ENCODE assay signal across 8 cellular contexts in the genomic region with DNA sequence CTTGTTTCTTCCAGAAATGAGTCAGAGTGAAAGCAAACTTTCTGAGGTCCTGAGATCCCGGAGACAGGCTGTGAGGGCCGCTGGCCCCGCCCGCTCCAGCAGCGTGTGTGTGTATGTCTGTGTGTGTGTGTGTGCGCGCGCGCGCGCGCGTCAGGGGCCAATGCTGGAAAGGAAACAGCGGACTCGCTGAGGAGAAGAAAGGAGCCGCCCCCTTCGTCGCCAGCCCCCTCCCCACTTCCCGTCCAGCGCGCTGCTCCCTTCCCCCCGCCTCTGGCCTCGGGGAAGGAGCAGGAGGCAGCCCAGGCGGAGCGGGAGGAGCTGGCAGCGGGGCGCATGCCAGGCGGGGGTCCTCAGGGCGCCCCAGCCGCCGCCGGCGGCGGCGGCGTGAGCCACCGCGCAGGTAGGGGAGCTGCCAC. TPM values are rescaled to one million over a fixed set of nuclear protein-coding genes. Genes with fewer than 3 reads are reported as not detected.
DNase-seq lines count a peak whose midpoint lies in the region; ATAC-seq and TF ChIP-seq lines count a peak whose summit lies in the region.

DISC1 (plus strand) TSS at position 256 of the 416 bp plus-strand sequence; CDS start at position 334, 78 bp downstream.

- peaks cover 4% of the 10 kb centered on the region for H3K9me3 Mint-ChIP-seq in type B pancreatic cell

- H3F3A ChIP-seq in GM23248 (ENCODE audit: insufficient read depth) (peaks cover 21% of the 10 kb centered on the region), MM.1S (ENCODE audit: insufficient read depth, low read length) (peaks cover 18% of the 10 kb centered on the region), SK-N-SH (replicated peaks; ENCODE audit: insufficient read depth) (peaks cover 6% of the 10 kb centered on the region)

- H3K36me3 Mint-ChIP-seq in type B pancreatic cell = no peaks in the 10 kb centered on the region

- no peaks in the 10 kb centered on the region for H3K9me2 ChIP-seq in GM23248 (ENCODE audit: insufficient read depth)
- H3K9me2 ChIP-seq in MM.1S (replicated peaks; ENCODE audit: insufficient read depth, low read length) = no peaks in the 10 kb centered on the region
- H3K9me2 ChIP-seq in SK-N-SH = no peaks in the 10 kb centered on the region

- H3K4me2 ChIP-seq in GM23248 (ENCODE audit: unreplicated experiment) = peak within 1 kb of the TSS; percentile 71
- peak within 1 kb of the TSS; percentile 63 for H3K4me2 ChIP-seq in MM.1S (ENCODE audit: low read depth, low read length)
- H3K4me2 ChIP-seq in SK-N-SH = peak within 1 kb of the TSS; percentile 95

- TF ChIP-seq CTCF in MM.1S (IDR thresholded peaks at IDR 0.05; ENCODE audit: low read length) (no peak), SK-N-SH (IDR thresholded peaks at IDR 0.05) (no peak), omental fat pad (IDR thresholded peaks at IDR 0.05) (no peak), type B pancreatic cell (conservative IDR thresholded peaks at IDR 0.05) (no peak)

- TF ChIP-seq RAD21 in SK-N-SH (IDR thresholded peaks at IDR 0.05; ENCODE audit: low read length) = no peak; the same call in 1 of the 2 replicates

- DNase-seq in D341Med (ENCODE audit: low spot score) = peak; percentile 86
- peak; percentile 85 for DNase-seq in GM23248
- DNase-seq in MM.1S = peak; percentile 93
- peak; percentile 93 for DNase-seq in SK-N-SH
- DNase-seq in Right ventricle myocardium inferior (ENCODE audit: missing footprints) = peak; percentile 93
- DNase-seq in omental fat pad (ENCODE audit: low spot score) = peak; percentile 50
- peak; percentile 87 for DNase-seq in type B pancreatic cell (ENCODE audit: extremely low spot score, unreplicated experiment)

- H3K36me3 ChIP-seq in GM23248 (ENCODE audit: low read depth) = no peaks in the 10 kb centered on the region
- no peaks in the 10 kb centered on the region for H3K36me3 ChIP-seq in MM.1S (replicated peaks; ENCODE audit: insufficient read depth, low read length)
- H3K36me3 ChIP-seq in SK-N-SH (replicated peaks in 1 of 2; ENCODE audit: control insufficient read depth in 1 of 2, insufficient read depth in 2 of 2, low read length in 1 of 2) = no peaks in the 10 kb centered on the region

- H3K4me1 ChIP-seq in GM23248 (ENCODE audit: insufficient read depth) (peaks cover 20% of the 10 kb centered on the region), MM.1S (ENCODE audit: low read length) (peaks cover 8% of the 10 kb centered on the region), SK-N-SH (ENCODE audit: control insufficient read depth in 1 of 2, insufficient read depth in 2 of 2, low read depth in 1 of 2, low read length in 1 of 2) (peaks cover 0 to 14% of the 10 kb centered on the region in 2 experiments; a peak in 1 of 4 replicates)

- peak within 1 kb of the TSS; percentile 63 for H3K27ac Mint-ChIP-seq in type B pancreatic cell

- peak within 1 kb of the TSS; percentile 82 for H2AFZ ChIP-seq in GM23248
- H2AFZ ChIP-seq in MM.1S (ENCODE audit: low read length) = peak within 1 kb of the TSS; percentile 84
- peak within 1 kb of the TSS; percentile 89 for H2AFZ ChIP-seq in SK-N-SH (ENCODE audit: low read depth)

- H3K9ac ChIP-seq in GM23248 (peak within 1 kb of the TSS; percentile 48), MM.1S (ENCODE audit: low read length) (peak within 1 kb of the TSS; percentile 47), SK-N-SH (peak within 1 kb of the TSS; percentile 68)

- CTCF ChIA-PET in SK-N-SH (lab: Yijun Ruan, JAX) = interaction anchor here (1.5 kb wide), 1 partner anchor 21 kb away, joined by 8 read pairs; no protein-coding TSS in a partner anchor

- H3K9me3 ChIP-seq in GM23248 (ENCODE audit: low read depth) = no peaks in the 10 kb centered on the region
- no peaks in the 10 kb centered on the region for H3K9me3 ChIP-seq in MM.1S (replicated peaks; ENCODE audit: insufficient read depth, low read length)
- H3K9me3 ChIP-seq in SK-N-SH = no peaks in the 10 kb centered on the region

- ATAC-seq in Right ventricle myocardium inferior = peak; percentile 84
- peak; percentile 86 for ATAC-seq in omental fat pad (ENCODE audit: low FRiP score)

- in situ Hi-C loops in GM23248 (cut with MboI) = no loop called here

- no peaks in the 10 kb centered on the region for H3K79me2 ChIP-seq in GM23248 (ENCODE audit: insufficient read depth)
- no peaks in the 10 kb centered on the region for H3K79me2 ChIP-seq in MM.1S (ENCODE audit: low read length)
- no peaks in the 10 kb centered on the region for H3K79me2 ChIP-seq in SK-N-SH (ENCODE audit: insufficient read depth)

- H3K27me3 Mint-ChIP-seq in type B pancreatic cell = peaks cover 40% of the 10 kb centered on the region

- no peak for TF ChIP-seq EP300 in SK-N-SH (IDR thresholded peaks at IDR 0.05; ENCODE audit: borderline replicate concordance in 1 of 2, low read depth in 1 of 2, low read length in 1 of 2)

- no peaks in the 10 kb centered on the region for H4K20me1 ChIP-seq in GM23248 (ENCODE audit: insufficient read depth)
- H4K20me1 ChIP-seq in MM.1S (ENCODE audit: insufficient read depth, low read length) = no peaks in the 10 kb centered on the region
- no peaks in the 10 kb centered on the region for H4K20me1 ChIP-seq in SK-N-SH (ENCODE audit: insufficient read depth)

- intact Hi-C loops in Right ventricle myocardium inferior (cut with DNase I) = no loop called here

- WGBS in GM23248 (ENCODE audit: low coverage in 1 of 2, low lambda C conversion rate in 2 of 2, missing lambda C conversion rate in 2 of 2), 2 experiments = 1 to 2% methylated on average over 21 to 23 of the region's 38 CpGs
- WGBS in SK-N-SH (ENCODE audit: low lambda C conversion rate) = 0% methylated on average over 13 of the region's 38 CpGs
- WGBS in adipose tissue, 3 donors = 0 to 1% (median 1%) methylated on average over 23 to 37 of the region's 38 CpGs

- H3K27me3 ChIP-seq in GM23248 (replicated peaks; ENCODE audit: insufficient read depth) = no peaks in the 10 kb centered on the region
- no peaks in the 10 kb centered on the region for H3K27me3 ChIP-seq in MM.1S (replicated peaks; ENCODE audit: insufficient read depth, low read length)
- H3K27me3 ChIP-seq in SK-N-SH (ENCODE audit: insufficient read depth) = no peaks in the 10 kb centered on the region

- peaks cover 13% of the 10 kb centered on the region for H3K4me1 Mint-ChIP-seq in type B pancreatic cell (ENCODE audit: unreplicated experiment)

- H3K4me3 ChIP-seq in GM23248 = peak within 1 kb of the TSS; percentile 80
- peak within 1 kb of the TSS; percentile 75 for H3K4me3 ChIP-seq in MM.1S (ENCODE audit: low read length)
- peak within 1 kb of the TSS; percentile 71 to 74 for H3K4me3 ChIP-seq in SK-N-SH (ENCODE audit: low read depth in 2 of 2, low read length in 1 of 2)

- H3K27ac ChIP-seq in GM23248 (no peak within 1 kb of the TSS), MM.1S (ENCODE audit: low read length) (peak within 1 kb of the TSS; percentile 19; the same call in 1 of the 2 replicates), SK-N-SH (ENCODE audit: low read depth in 2 of 2, low read length in 1 of 2) (peak within 1 kb of the TSS; percentile 22 to 36; a peak in 1 of 4 replicates), adipose tissue (ENCODE audit: low read depth, low read length) (peak within 1 kb of the TSS; percentile 71)

- POLR2A ChIA-PET in SK-N-SH (lab: Yijun Ruan, JAX) = no interaction called here

- H3K4me3 Mint-ChIP-seq in type B pancreatic cell = peak within 1 kb of the TSS; percentile 92

TF ChIP-seq in SK-N-SH, 30 proteins besides CTCF, POLR2A, EP300 and RAD21 (continues in another document):
- peak; percentile 57 for TF ChIP-seq NRF1 (IDR thresholded peaks at IDR 0.05; ENCODE audit: low read depth, low read length)
- no peak for TF ChIP-seq TCF12 (IDR thresholded peaks at IDR 0.05)
- no peak; the same call in 1 of the 2 replicates for TF ChIP-seq USF1 (IDR thresholded peaks at IDR 0.05; ENCODE audit: borderline replicate concordance, low read depth)
- TF ChIP-seq MXI1 (IDR thresholded peaks at IDR 0.05; ENCODE audit: low read depth, low read length) = no peak
- TF ChIP-seq, protein P1, sequence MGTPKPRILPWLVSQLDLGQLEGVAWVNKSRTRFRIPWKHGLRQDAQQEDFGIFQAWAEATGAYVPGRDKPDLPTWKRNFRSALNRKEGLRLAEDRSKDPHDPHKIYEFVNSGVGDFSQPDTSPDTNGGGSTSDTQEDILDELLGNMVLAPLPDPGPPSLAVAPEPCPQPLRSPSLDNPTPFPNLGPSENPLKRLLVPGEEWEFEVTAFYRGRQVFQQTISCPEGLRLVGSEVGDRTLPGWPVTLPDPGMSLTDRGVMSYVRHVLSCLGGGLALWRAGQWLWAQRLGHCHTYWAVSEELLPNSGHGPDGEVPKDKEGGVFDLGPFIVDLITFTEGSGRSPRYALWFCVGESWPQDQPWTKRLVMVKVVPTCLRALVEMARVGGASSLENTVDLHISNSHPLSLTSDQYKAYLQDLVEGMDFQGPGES (IDR thresholded peaks at IDR 0.05; ENCODE audit: low read depth, low read length) = no peak
- TF ChIP-seq NFIC (IDR thresholded peaks at IDR 0.05; ENCODE audit: borderline replicate concordance) = no peak
- no peak for TF ChIP-seq GABPA (IDR thresholded peaks at IDR 0.05; ENCODE audit: low read depth)
- TF ChIP-seq, protein P2, sequence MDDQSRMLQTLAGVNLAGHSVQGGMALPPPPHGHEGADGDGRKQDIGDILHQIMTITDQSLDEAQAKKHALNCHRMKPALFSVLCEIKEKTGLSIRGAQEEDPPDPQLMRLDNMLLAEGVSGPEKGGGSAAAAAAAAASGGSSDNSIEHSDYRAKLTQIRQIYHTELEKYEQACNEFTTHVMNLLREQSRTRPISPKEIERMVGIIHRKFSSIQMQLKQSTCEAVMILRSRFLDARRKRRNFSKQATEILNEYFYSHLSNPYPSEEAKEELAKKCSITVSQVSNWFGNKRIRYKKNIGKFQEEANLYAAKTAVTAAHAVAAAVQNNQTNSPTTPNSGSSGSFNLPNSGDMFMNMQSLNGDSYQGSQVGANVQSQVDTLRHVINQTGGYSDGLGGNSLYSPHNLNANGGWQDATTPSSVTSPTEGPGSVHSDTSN (IDR thresholded peaks at IDR 0.05) = peak; percentile 19; the same call in 1 of the 2 replicates

RNA-seq across cellular contexts. Expression of gene DISC1, which starts in this region (rescaled TPM):
- 1.2 and 2.0 TPM in 2 replicates for total RNA-seq in GM23248 (2014; rRNA removed; shearing (Covaris generic))
- polyA plus RNA-seq in GM23248 (2016; fragmentation: Nextera tagmentation; extraction: Ambion mirVana) (0.29 and 0.43 TPM in 2 replicates), SK-N-SH (2012; rRNA removed) (1.7 and 2.1 TPM in 2 replicates), adipose tissue (1 to 10 TPM in 2 of 3 donors, under 1 TPM in 1; 0.48 to 1.5 (median 1.4) TPM)
- polyA plus RNA-seq in SK-N-SH (2012; cell fraction: cytosol; rRNA removed) = 1.6 and 2.0 TPM in 2 replicates
- 2.4 and 4.4 TPM in 2 replicates for polyA plus RNA-seq in SK-N-SH (2012; cell fraction: nucleus; rRNA removed)
- total RNA-seq in Right ventricle myocardium inferior (3.9 TPM), omental fat pad (10 to 100 TPM in 3 of 4 donors, 1 to 10 TPM in 1; 9.6 to 27.9 (median 13.0) TPM), type B pancreatic cell (ENCODE audit: low replicate concordance) (1.2 and 4.7 TPM in 2 replicates)
